ENCODE assay signal across 9 cellular contexts in genomic region chr2:162221064-162221463, GRCh38. TPM values are rescaled to one million over a fixed set of nuclear protein-coding genes. Genes with fewer than 3 reads are reported as not detected.
DNase-seq lines count a peak whose midpoint lies in the region; ATAC-seq and TF ChIP-seq lines count a peak whose summit lies in the region.
"Had no signal": no experiment of that assay in that cellular context is flagged by ENCODE, and none has a peak within 500 bp of the region (broad histone marks: within the 10 kb centered on the region; RNA-seq: fewer than 3 reads in every experiment).

No MANE protein-coding gene starts in this region.

- H3K27me3 ChIP-seq in CD8-positive, alpha-beta memory T cell (ENCODE audit: insufficient read depth, low read length, poor library complexity, severe bottlenecking) = peaks cover 6% of the 10 kb centered on the region
- no peaks in the 10 kb centered on the region for H3K27me3 ChIP-seq in cardiac muscle cell
- no peaks in the 10 kb centered on the region for H3K27me3 ChIP-seq in psoas muscle (ENCODE audit: insufficient read depth in 3 of 3, low read length in 2 of 3)

- POLR2A ChIA-PET in CD8-positive, alpha-beta memory T cell (lab: Charles Lee) = no interaction called here

- intact Hi-C loops in psoas muscle (cut with DNase I) = loop anchor here (2.0 kb wide), 2 partner anchors 76 to 78 kb away; no protein-coding TSS in a partner anchor

- no peaks in the 10 kb centered on the region for H3K36me3 Mint-ChIP-seq in CD8-positive, alpha-beta memory T cell

- no peaks in the 10 kb centered on the region for H3K4me1 ChIP-seq in CD8-positive, alpha-beta memory T cell (ENCODE audit: insufficient read depth, low read length)
- no peaks in the 10 kb centered on the region for H3K4me1 ChIP-seq in cardiac muscle cell (ENCODE audit: low read depth)
- H3K4me1 ChIP-seq in psoas muscle = no peaks in the 10 kb centered on the region

- H3K4me3 Mint-ChIP-seq in CD8-positive, alpha-beta memory T cell = no peak overlapping the region
- H3K4me3 Mint-ChIP-seq: T-helper 1 cell treated with Interleukin-12 subunit alpha and Interleukin-12 subunit beta and Interleukin-4 antibody, amounts not matched to agents 30 μg/mL and 1 μg/mL, for 36 hours had no signal

- H3K27me3 Mint-ChIP-seq in CD8-positive, alpha-beta memory T cell = peaks cover 16 to 54% of the 10 kb centered on the region in 2 donors

- CTCF ChIA-PET in CD8-positive, alpha-beta memory T cell (lab: Charles Lee) = interaction anchor here (0.7 to 3.9 kb wide), 19 partner anchors 8 to 634 kb away, joined by 3 to 30 read pairs (median 4); partner anchors contain the start of gene FAP

- peak; percentile 94 for TF ChIP-seq CTCF in cardiac muscle cell (IDR thresholded peaks at IDR 0.05; ENCODE audit: low read depth, low read length)
- peak; percentile 78 for TF ChIP-seq CTCF in psoas muscle (IDR thresholded peaks at IDR 0.05)

- DNase-seq in CD8-positive, alpha-beta memory T cell = peak; percentile 15 to 74 (median 34)
- peak; percentile 59 for DNase-seq in SK-N-DZ (ENCODE audit: low spot score)
- DNase-seq in activated naive CD4-positive, alpha-beta T cell treated with Interleukin-2 at 50 U/mL for 16 hours = peak; percentile 64
- DNase-seq in cardiac muscle cell (ENCODE audit: low read depth in 1 of 2, low spot score in 1 of 2) = peak; percentile 60 to 83
- peak; percentile 65 to 74 for DNase-seq in psoas muscle
- no peak for DNase-seq in cortex of kidney (lab: John Stamatoyannopoulos, UW)

- H3K27ac Mint-ChIP-seq in CD8-positive, alpha-beta memory T cell = no peak overlapping the region
- H3K27ac Mint-ChIP-seq: T-helper 1 cell treated with Interleukin-12 subunit alpha and Interleukin-12 subunit beta and Interleukin-4 antibody, amounts not matched to agents 30 μg/mL and 1 μg/mL, for 36 hours had no signal

- peaks cover 0 to 4% (median 0%) of the 10 kb centered on the region in 3 donors for H3K4me1 Mint-ChIP-seq in CD8-positive, alpha-beta memory T cell

- H3K27ac ChIP-seq in CD8-positive, alpha-beta memory T cell (ENCODE audit: low read depth, low read length) = no peak overlapping the region
- H3K27ac ChIP-seq in cardiac muscle cell (no peak overlapping the region), psoas muscle (no peak overlapping the region)

- H3K36me3 ChIP-seq in CD8-positive, alpha-beta memory T cell (ENCODE audit: insufficient read depth, low read length) = no peaks in the 10 kb centered on the region
- no peaks in the 10 kb centered on the region for H3K36me3 ChIP-seq in cardiac muscle cell
- H3K36me3 ChIP-seq in psoas muscle (ENCODE audit: insufficient read depth in 1 of 2, low read depth in 1 of 2) = no peaks in the 10 kb centered on the region

- H3K4me3 ChIP-seq in CD8-positive, alpha-beta memory T cell (ENCODE audit: low read length) = no peak overlapping the region
- no peak overlapping the region for H3K4me3 ChIP-seq in cardiac muscle cell
- H3K4me3 ChIP-seq in psoas muscle = no peak overlapping the region

- WGBS in psoas muscle, 3 donors = 42 to 60% (median 45%) methylated on average over 11 of the region's 11 CpGs

- no peaks in the 10 kb centered on the region for H3K9me3 ChIP-seq in CD8-positive, alpha-beta memory T cell (ENCODE audit: low read length)
- H3K9me3 ChIP-seq in cardiac muscle cell (ENCODE audit: low read depth) (no peaks in the 10 kb centered on the region), psoas muscle (no peaks in the 10 kb centered on the region)

- H3K9me3 Mint-ChIP-seq in CD8-positive, alpha-beta memory T cell = no peaks in the 10 kb centered on the region
- H3K9me3 Mint-ChIP-seq: T-helper 1 cell treated with Interleukin-12 subunit alpha and Interleukin-12 subunit beta and Interleukin-4 antibody, amounts not matched to agents 30 μg/mL and 1 μg/mL, for 36 hours had no signal

- peak; percentile 97 for ATAC-seq in GM19395 (IDR thresholded peaks at IDR 0.05; ENCODE audit: unreplicated experiment)
- ATAC-seq in HG03439 (IDR thresholded peaks at IDR 0.05; ENCODE audit: unreplicated experiment) = peak; percentile 93
- peak; percentile 53 to 82 (median 60) for ATAC-seq in psoas muscle

RNA-seq across cellular contexts. Expression of gene FAP, which starts 22.2 kb away (rescaled TPM):
- total RNA-seq in CD8-positive, alpha-beta memory T cell = not detected
- polyA plus RNA-seq in CD8-positive, alpha-beta memory T cell = not detected
- polyA plus RNA-seq in SK-N-DZ (2014; cell fraction: cytosol; rRNA removed) = not detected in 2 replicates
- polyA plus RNA-seq in SK-N-DZ (2014; cell fraction: nucleus; rRNA removed) = not detected in 2 replicates
- not detected in 2 replicates for total RNA-seq in cardiac muscle cell
- not detected in 2 replicates for polyA plus RNA-seq in cardiac muscle cell
- total RNA-seq in psoas muscle = 1 to 10 TPM; 1.6 to 7.5 (median 3.2) TPM
- 1 to 10 TPM in 2 of 3 donors, under 1 TPM in 1; 0.96 to 1.6 (median 1.3) TPM for polyA plus RNA-seq in psoas muscle
